Comparison of ENCODE assay signal across 8 cellular contexts in the genomic region with DNA sequence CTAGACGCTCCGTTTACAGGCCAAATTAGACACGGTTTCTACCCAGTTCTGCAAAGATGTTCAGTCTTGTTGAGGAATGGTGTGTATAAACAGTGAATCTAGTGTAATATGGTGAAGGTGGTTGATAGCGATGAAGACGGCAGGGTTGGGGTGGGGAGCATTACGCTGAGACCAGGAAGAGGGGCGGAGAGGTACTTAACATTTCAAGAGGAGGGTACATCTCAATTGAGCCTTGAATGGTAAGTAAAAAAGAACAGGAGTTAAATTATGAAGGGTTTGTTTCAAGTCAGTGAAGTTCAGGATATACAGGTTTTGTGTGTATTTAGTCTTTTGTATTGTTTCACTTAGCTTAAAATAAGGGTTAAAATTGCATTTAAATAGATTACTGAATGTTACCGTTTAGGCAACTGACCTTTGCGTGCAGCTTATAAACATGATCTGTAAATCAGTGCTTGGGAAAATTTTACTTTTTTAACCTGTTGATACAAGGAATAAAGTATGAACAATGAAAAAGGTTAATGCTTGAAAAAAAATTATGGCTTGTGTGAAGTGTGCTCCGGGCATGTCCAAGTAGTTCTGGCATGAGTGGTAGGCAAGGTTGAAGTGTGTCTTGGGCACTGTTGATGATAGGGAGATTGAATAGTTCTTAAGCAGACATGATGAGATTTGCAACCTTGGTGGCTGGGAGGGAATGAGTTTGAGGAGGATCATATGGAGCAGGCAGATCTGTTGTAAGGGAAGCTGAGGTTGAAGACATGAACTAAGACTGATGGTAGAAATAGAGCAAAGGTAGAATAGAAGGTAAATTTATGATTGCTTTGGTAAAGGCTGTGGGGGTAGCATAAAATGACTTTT. TPM values are rescaled to one million over a fixed set of nuclear protein-coding genes. Genes with fewer than 3 reads are reported as not detected.
DNase-seq lines count a peak whose midpoint lies in the region; ATAC-seq, FAIRE-seq and TF ChIP-seq lines count a peak whose summit lies in the region.

No MANE protein-coding gene starts in this region.

- no peak for TF ChIP-seq CTCF in bronchial epithelial cell (IDR thresholded peaks at IDR 0.05; ENCODE audit: insufficient read depth, low read length, severe bottlenecking)

- H3K4me1 Mint-ChIP-seq in CD4-positive, CD25-positive, alpha-beta regulatory T cell, result peaks cover 5 to 23% (median 9%) of the 10 kb centered on the region in 4 donors

- H3K9me3 Mint-ChIP-seq in CD4-positive, CD25-positive, alpha-beta regulatory T cell, result no peaks in the 10 kb centered on the region

- no peaks in the 10 kb centered on the region for H3K27me3 ChIP-seq in CD4-positive, CD25-positive, alpha-beta regulatory T cell (ENCODE audit: control insufficient read depth, insufficient read depth, low read length)
- H3K27me3 ChIP-seq in bronchial epithelial cell (ENCODE audit: control insufficient read depth, insufficient read depth, low read length) (no peaks in the 10 kb centered on the region), muscle layer of duodenum (ENCODE audit: low read depth, low read length) (no peaks in the 10 kb centered on the region)

- ATAC-seq in CD4-positive, CD25-positive, alpha-beta regulatory T cell (ENCODE audit: low read depth in 2 of 2), result no peak
- ATAC-seq in HG03025 (IDR thresholded peaks at IDR 0.05; ENCODE audit: low FRiP score, unreplicated experiment), result no peak
- ATAC-seq in GM19452 (IDR thresholded peaks at IDR 0.05; ENCODE audit: unreplicated experiment), result no peak
- ATAC-seq in GM19395 (IDR thresholded peaks at IDR 0.05; ENCODE audit: unreplicated experiment), result no peak

- H3K9me3 ChIP-seq in CD4-positive, CD25-positive, alpha-beta regulatory T cell (ENCODE audit: control insufficient read depth in 2 of 2, low read length in 2 of 2), result no peaks in the 10 kb centered on the region
- H3K9me3 ChIP-seq in KOPT-K1 (ENCODE audit: insufficient read depth, low read length, poor library complexity, severe bottlenecking) (no peaks in the 10 kb centered on the region), muscle layer of duodenum (ENCODE audit: control insufficient read depth in 1 of 2, low read length in 2 of 2) (no peaks in the 10 kb centered on the region)

- H3K36me3 ChIP-seq in CD4-positive, CD25-positive, alpha-beta regulatory T cell (ENCODE audit: control insufficient read depth, insufficient read depth, low read length), result peaks cover 59% of the 10 kb centered on the region
- H3K36me3 ChIP-seq in KOPT-K1 (ENCODE audit: insufficient read depth, low read length) (peaks cover 71% of the 10 kb centered on the region), bronchial epithelial cell (ENCODE audit: control insufficient read depth, insufficient read depth, low read length) (peaks cover 34% of the 10 kb centered on the region), muscle layer of duodenum (ENCODE audit: control insufficient read depth in 1 of 2, insufficient read depth in 2 of 2, low read length in 2 of 2) (peaks cover 48 to 54% of the 10 kb centered on the region in 2 donors)

- no peak for FAIRE-seq in bronchial epithelial cell (lab: Jason Lieb, UNC)
- no peak for FAIRE-seq in H54 (lab: Jason Lieb, UNC)

- peak in 1 of 3 donors; percentile 37 for DNase-seq in CD4-positive, CD25-positive, alpha-beta regulatory T cell
- DNase-seq in bronchial epithelial cell (ENCODE audit: low read depth) (no peak), H54 (ENCODE audit: insufficient read length, low spot score) (no peak)

- peak overlapping the region; percentile 99 for H3K4me3 ChIP-seq in CD4-positive, CD25-positive, alpha-beta regulatory T cell (ENCODE audit: low read depth, low read length)
- H3K4me3 ChIP-seq in bronchial epithelial cell (ENCODE audit: low read depth, low read length) (peak overlapping the region; percentile 88), muscle layer of duodenum (ENCODE audit: low read depth in 1 of 2, low read length in 2 of 2) (peak overlapping the region; percentile 95 to 97)

- no peak overlapping the region for H3K27ac Mint-ChIP-seq in CD4-positive, CD25-positive, alpha-beta regulatory T cell

- H3K4me1 ChIP-seq in CD4-positive, CD25-positive, alpha-beta regulatory T cell (ENCODE audit: control insufficient read depth, insufficient read depth, low read length, poor library complexity, severe bottlenecking), result peaks cover 48% of the 10 kb centered on the region
- peaks cover 20 to 32% of the 10 kb centered on the region in 2 donors for H3K4me1 ChIP-seq in muscle layer of duodenum (ENCODE audit: control insufficient read depth in 1 of 2, insufficient read depth in 2 of 2, low read length in 2 of 2)

- TF ChIP-seq POLR2A in H54 (IDR thresholded peaks at IDR 0.05; ENCODE audit: low read depth, low read length), result no peak

- no peaks in the 10 kb centered on the region for H3K27me3 Mint-ChIP-seq in CD4-positive, CD25-positive, alpha-beta regulatory T cell

- H3K4me3 Mint-ChIP-seq in CD4-positive, CD25-positive, alpha-beta regulatory T cell, result no peak overlapping the region

- H3K36me3 Mint-ChIP-seq in CD4-positive, CD25-positive, alpha-beta regulatory T cell, result peaks cover 32% of the 10 kb centered on the region

- H3K27ac ChIP-seq in CD4-positive, CD25-positive, alpha-beta regulatory T cell (ENCODE audit: insufficient read depth, low read length, poor library complexity, severe bottlenecking), result peak overlapping the region; percentile 91
- H3K27ac ChIP-seq in KOPT-K1 (ENCODE audit: low read depth, low read length, poor library complexity, severe bottlenecking), result peak overlapping the region; percentile 78
- peak overlapping the region; percentile 93 for H3K27ac ChIP-seq in muscle layer of duodenum (ENCODE audit: low read length)

RNA-seq across cellular contexts. Expression of a gene that starts 0.8 kb away (rescaled TPM):
- 26.8 TPM for total RNA-seq in CD4-positive, CD25-positive, alpha-beta regulatory T cell
- polyA plus RNA-seq in CD4-positive, CD25-positive, alpha-beta regulatory T cell, result 10 to 100 TPM in 2 of 4 donors, 1 to 10 TPM in 2; 8.4 to 20.5 (median 11.5) TPM
- total RNA-seq in bronchial epithelial cell, result 25.5 and 38.2 TPM in 2 replicates

RNA-seq across cellular contexts. Expression of a gene that starts 1.0 kb away (rescaled TPM):
- 59.2 TPM for total RNA-seq in CD4-positive, CD25-positive, alpha-beta regulatory T cell
- 100 to 1,000 TPM; 101 to 135 (median 117) TPM for polyA plus RNA-seq in CD4-positive, CD25-positive, alpha-beta regulatory T cell
- 62.3 and 83.2 TPM in 2 replicates for total RNA-seq in bronchial epithelial cell

RNA-seq across cellular contexts. Expression of a gene that starts 7.6 kb away (rescaled TPM):
- 0.30 TPM for total RNA-seq in CD4-positive, CD25-positive, alpha-beta regulatory T cell
- not detected for polyA plus RNA-seq in CD4-positive, CD25-positive, alpha-beta regulatory T cell
- 0.13 and 0.26 TPM in 2 replicates for total RNA-seq in bronchial epithelial cell

RNA-seq across cellular contexts. Expression of a gene that starts 40.4 kb away (rescaled TPM):
- 36.3 TPM for total RNA-seq in CD4-positive, CD25-positive, alpha-beta regulatory T cell
- polyA plus RNA-seq in CD4-positive, CD25-positive, alpha-beta regulatory T cell, result 1 to 10 TPM; 5.5 to 9.5 (median 6.6) TPM
- 6.1 and 6.6 TPM in 2 replicates for total RNA-seq in bronchial epithelial cell

RNA-seq across cellular contexts. Expression of a gene that starts 58.1 kb away (rescaled TPM):
- total RNA-seq in CD4-positive, CD25-positive, alpha-beta regulatory T cell, result 56.8 TPM
- polyA plus RNA-seq in CD4-positive, CD25-positive, alpha-beta regulatory T cell, result 10 to 100 TPM in 1 of 4 donors, 1 to 10 TPM in 3; 5.5 to 10.9 (median 8.1) TPM
- 35.8 and 43.1 TPM in 2 replicates for total RNA-seq in bronchial epithelial cell
